In the genomic region with DNA sequence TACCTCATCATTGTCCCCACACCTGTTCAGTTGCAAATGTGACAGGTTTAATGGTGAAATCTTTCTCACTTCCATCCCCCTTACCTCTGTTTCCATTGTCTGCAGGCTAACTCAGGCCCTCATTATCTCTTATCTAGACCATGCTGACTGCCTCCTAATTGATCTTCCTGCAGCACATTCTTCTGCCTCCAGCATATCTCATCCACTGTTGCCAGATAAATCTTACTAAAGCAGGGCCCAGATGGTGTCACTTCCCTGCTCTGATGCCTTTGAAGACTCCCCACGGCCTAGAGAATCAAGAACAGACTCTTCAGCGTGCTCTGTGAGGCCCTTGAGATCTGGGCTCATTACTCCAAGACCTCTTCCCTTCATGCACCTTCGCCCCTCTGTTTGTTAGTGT, we compare ENCODE assay signal across 2 cellular contexts.
TF ChIP-seq lines count a peak whose summit lies in the region.

No MANE protein-coding gene starts in this region.

TF ChIP-seq in SK-N-SH, 30 proteins besides CTCF, POLR2A, EP300 and RAD21:
- TF ChIP-seq TCF12 (IDR thresholded peaks at IDR 0.05) (peak; percentile 22; the same call in 1 of the 2 replicates), MXI1 (IDR thresholded peaks at IDR 0.05; ENCODE audit: low read depth, low read length) (peak; percentile 40; the same call in 1 of the 2 replicates), RCOR1 (IDR thresholded peaks at IDR 0.05; ENCODE audit: low read length) (peak; percentile 69; the same call in 1 of the 2 replicates), TEAD4 (IDR thresholded peaks at IDR 0.05; ENCODE audit: borderline replicate concordance, insufficient read depth) (no peak), GATA2 (CRISPR knock-in tag; IDR thresholded peaks at IDR 0.05) (peak; percentile 91), ELF1 (IDR thresholded peaks at IDR 0.05) (no peak), FOXJ3 (CRISPR knock-in tag; IDR thresholded peaks at IDR 0.05) (peak; percentile 53; the same call in 1 of the 2 replicates), YY1 (IDR thresholded peaks at IDR 0.05; ENCODE audit: low read depth) (no peak)
- TF ChIP-seq, protein P1, sequence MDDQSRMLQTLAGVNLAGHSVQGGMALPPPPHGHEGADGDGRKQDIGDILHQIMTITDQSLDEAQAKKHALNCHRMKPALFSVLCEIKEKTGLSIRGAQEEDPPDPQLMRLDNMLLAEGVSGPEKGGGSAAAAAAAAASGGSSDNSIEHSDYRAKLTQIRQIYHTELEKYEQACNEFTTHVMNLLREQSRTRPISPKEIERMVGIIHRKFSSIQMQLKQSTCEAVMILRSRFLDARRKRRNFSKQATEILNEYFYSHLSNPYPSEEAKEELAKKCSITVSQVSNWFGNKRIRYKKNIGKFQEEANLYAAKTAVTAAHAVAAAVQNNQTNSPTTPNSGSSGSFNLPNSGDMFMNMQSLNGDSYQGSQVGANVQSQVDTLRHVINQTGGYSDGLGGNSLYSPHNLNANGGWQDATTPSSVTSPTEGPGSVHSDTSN (IDR thresholded peaks at IDR 0.05) = no peak

TF ChIP-seq in H1, 55 proteins besides CTCF, POLR2A, EP300 and RAD21:
- TF ChIP-seq JUN (IDR thresholded peaks at IDR 0.05; ENCODE audit: low read depth, low read length) = no peak
- TF ChIP-seq POU5F1 (IDR thresholded peaks at IDR 0.05; ENCODE audit: low read depth, low read length) = no peak
- no peak for TF ChIP-seq CHD1 (IDR thresholded peaks at IDR 0.05; ENCODE audit: low read depth, low read length)
- no peak for TF ChIP-seq KDM4A (IDR thresholded peaks at IDR 0.05; ENCODE audit: low read depth, low read length, severe bottlenecking)
- TF ChIP-seq RFX5 (IDR thresholded peaks at IDR 0.05; ENCODE audit: borderline replicate concordance, low read depth, low read length) = no peak
TF ChIP-seq in H1: peak in this region for 0.
